ENCODE assay signal across 1 cellular context in genomic region chr12:53983580-53984572, GRCh38.
A peak's percentile ranks its signal among the peaks of the same experiment; 100 is the strongest.
TF ChIP-seq lines count a peak whose summit lies in the region.

No MANE protein-coding gene starts in this region.

TF ChIP-seq in H1, 55 proteins besides CTCF, POLR2A, EP300 and RAD21:
- no peak for TF ChIP-seq JUND (IDR thresholded peaks at IDR 0.05; ENCODE audit: low read length)
- TF ChIP-seq TCF12 (IDR thresholded peaks at IDR 0.05; ENCODE audit: low read depth, low read length): no peak
- TF ChIP-seq GABPA (IDR thresholded peaks at IDR 0.05; ENCODE audit: borderline replicate concordance, insufficient read depth, low read length): no peak
- TF ChIP-seq GTF2F1 (IDR thresholded peaks at IDR 0.05; ENCODE audit: borderline replicate concordance, low read depth, low read length): no peak
- no peak for TF ChIP-seq POU5F1 (IDR thresholded peaks at IDR 0.05; ENCODE audit: low read depth, low read length)
- no peak for TF ChIP-seq KDM5A (IDR thresholded peaks at IDR 0.05; ENCODE audit: low read length)
- TF ChIP-seq TBP (IDR thresholded peaks at IDR 0.05; ENCODE audit: low read depth, low read length): no peak
- no peak for TF ChIP-seq ZNF274 (IDR thresholded peaks at IDR 0.05; ENCODE audit: borderline replicate concordance, extremely low read depth, low read length)
- TF ChIP-seq, protein P1, sequence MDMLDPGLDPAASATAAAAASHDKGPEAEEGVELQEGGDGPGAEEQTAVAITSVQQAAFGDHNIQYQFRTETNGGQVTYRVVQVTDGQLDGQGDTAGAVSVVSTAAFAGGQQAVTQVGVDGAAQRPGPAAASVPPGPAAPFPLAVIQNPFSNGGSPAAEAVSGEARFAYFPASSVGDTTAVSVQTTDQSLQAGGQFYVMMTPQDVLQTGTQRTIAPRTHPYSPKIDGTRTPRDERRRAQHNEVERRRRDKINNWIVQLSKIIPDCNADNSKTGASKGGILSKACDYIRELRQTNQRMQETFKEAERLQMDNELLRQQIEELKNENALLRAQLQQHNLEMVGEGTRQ (IDR thresholded peaks at IDR 0.05; ENCODE audit: low read length): no peak
- TF ChIP-seq SIX5 (IDR thresholded peaks at IDR 0.05; ENCODE audit: low read depth, low read length): no peak
- peak; percentile 90 for TF ChIP-seq EZH2 (IDR thresholded peaks at IDR 0.05; ENCODE audit: low read depth, low read length, severe bottlenecking)
- TF ChIP-seq CHD7 (IDR thresholded peaks at IDR 0.05; ENCODE audit: insufficient replicate concordance, low read length): no peak
- TF ChIP-seq SUZ12 (IDR thresholded peaks at IDR 0.05; ENCODE audit: low read length): peak; percentile 94
- TF ChIP-seq RNF2 (IDR thresholded peaks at IDR 0.05; ENCODE audit: borderline replicate concordance, low read depth, low read length, missing control alignments, poor library complexity, severe bottlenecking): peak; percentile 67
- TF ChIP-seq MAFK (IDR thresholded peaks at IDR 0.05; ENCODE audit: low read depth, low read length): no peak
